Comparison of ENCODE assay signal across 22 cellular contexts in genomic region chr7:128395748-128396147, GRCh38. TPM values are rescaled to one million over a fixed set of nuclear protein-coding genes. Genes with fewer than 3 reads are reported as not detected.
DNase-seq lines count a peak whose midpoint lies in the region; TF ChIP-seq lines count a peak whose summit lies in the region.
"Had no signal": no experiment of that assay in that cellular context is flagged by ENCODE, and none has a peak within 500 bp of the region (broad histone marks: within the 10 kb centered on the region; RNA-seq: fewer than 3 reads in every experiment).

No MANE protein-coding gene starts in this region.

- H3K4me2 ChIP-seq in neuronal stem cell (ENCODE audit: insufficient read depth, low read length, poor library complexity, severe bottlenecking), result no peak overlapping the region

- H3K4ac ChIP-seq in neuronal stem cell (ENCODE audit: low read length), result no peak overlapping the region

- in situ Hi-C loops in astrocyte of the cerebellum (cut with HindIII; ENCODE audit: low sequenced_read_pairs), result no loop called here

- H3K27me3 ChIP-seq in neuronal stem cell (ENCODE audit: control insufficient read depth in 3 of 3, insufficient read depth in 3 of 3, low read depth in 1 of 3, low read length in 3 of 3), result no peaks in the 10 kb centered on the region
- H3K27me3 ChIP-seq: pancreas had no signal

- no peak overlapping the region for H2AFZ ChIP-seq in neuronal stem cell (ENCODE audit: low read length)

- POLR2A ChIA-PET in GM10248 (lab: Yijun Ruan, JAX), result no interaction called here

- H3K79me1 ChIP-seq in neuronal stem cell (ENCODE audit: low read depth, low read length), result peaks cover 4% of the 10 kb centered on the region

- H3K23ac ChIP-seq in neuronal stem cell (ENCODE audit: low read depth, low read length, poor library complexity), result no peak overlapping the region

- H3K9me3 Mint-ChIP-seq in HFFc6, result no peaks in the 10 kb centered on the region
- H3K9me3 Mint-ChIP-seq: activated B cell treated with CpG ODN at 0.5 μM for 24 hours; activated CD8-positive, alpha-beta T cell treated with anti-CD3 and anti-CD28 coated beads for 36 hours; activated T-cell treated with anti-CD3 and anti-CD28 coated beads, Interleukin-2, amount 50 U/mL, for 72 hours; memory B cell; naive thymus-derived CD4-positive, alpha-beta T cell; stimulated activated naive B cell treated with anti-CD40 and anti-IgM and Interleukin-4, amounts not matched to agents 10 μg/mL and 1 μg/mL and 100 μg/mL, for 72 hours had no signal

- H3K4me3 ChIP-seq in astrocyte of the cerebellum (ENCODE audit: low read depth, low read length), result no peak overlapping the region
- H3K4me3 ChIP-seq in neuronal stem cell (ENCODE audit: low read length in 2 of 2), result no peak overlapping the region
- H3K4me3 ChIP-seq: pancreas had no signal

- H3K36me3 ChIP-seq in neuronal stem cell (replicated peaks in 1 of 2; ENCODE audit: control insufficient read depth in 2 of 2, insufficient read depth in 2 of 2, low read length in 2 of 2), result peaks cover 35 to 46% of the 10 kb centered on the region in 2 donors

- peaks cover 15% of the 10 kb centered on the region; the same call in 1 of the 2 replicates for H3K36me3 Mint-ChIP-seq in HFFc6 (ENCODE audit: low read depth)

- H2BK12ac ChIP-seq in neuronal stem cell (ENCODE audit: low read length), result no peak overlapping the region

- H3K4me3 Mint-ChIP-seq in HFFc6, result no peak overlapping the region
- H3K4me3 Mint-ChIP-seq: activated B cell treated with CpG ODN at 0.5 μM for 24 hours; activated CD8-positive, alpha-beta T cell treated with anti-CD3 and anti-CD28 coated beads for 36 hours; activated T-cell treated with anti-CD3 and anti-CD28 coated beads, Interleukin-2, amount 50 U/mL, for 72 hours; memory B cell; naive thymus-derived CD4-positive, alpha-beta T cell; stimulated activated naive B cell treated with anti-CD40 and anti-IgM and Interleukin-4, amounts not matched to agents 10 μg/mL and 1 μg/mL and 100 μg/mL, for 72 hours; T-helper 17 cell had no signal

- H4K8ac ChIP-seq in neuronal stem cell (ENCODE audit: low read depth, low read length), result no peak overlapping the region

- no peak overlapping the region for H3K27ac ChIP-seq in neuronal stem cell (replicated peaks; ENCODE audit: low read length)
- H3K27ac ChIP-seq: pancreas had no signal

- H4K91ac ChIP-seq in neuronal stem cell (ENCODE audit: low read depth, low read length, poor library complexity), result no peak overlapping the region

- no peak overlapping the region for H3K18ac ChIP-seq in neuronal stem cell (ENCODE audit: low read length)

- H2BK5ac ChIP-seq in neuronal stem cell (ENCODE audit: low read length), result peak overlapping the region; percentile 87

- no peak overlapping the region for H2BK120ac ChIP-seq in neuronal stem cell (ENCODE audit: low read depth, low read length)

- H3K9me3 ChIP-seq in neuronal stem cell (replicated peaks in 1 of 2; ENCODE audit: control insufficient read depth in 2 of 2, insufficient read depth in 1 of 2, low read depth in 1 of 2, low read length in 2 of 2), result no peaks in the 10 kb centered on the region
- H3K9me3 ChIP-seq: pancreas had no signal

- no peak for DNase-seq in GM10248 (ENCODE audit: extremely low spot score)
- DNase-seq in HFFc6, result no peak
- no peak for DNase-seq in astrocyte of the cerebellum (ENCODE audit: low read depth)
- DNase-seq in neuronal stem cell (ENCODE audit: low spot score), result no peak
- no peak for DNase-seq in DMS 273 (lab: John Stamatoyannopoulos, UW; ENCODE audit: unreplicated experiment)
- DNase-seq in NCI-H526 (lab: John Stamatoyannopoulos, UW), result no peak
- no peak for DNase-seq in NCI-H1436 (lab: John Stamatoyannopoulos, UW)
- DNase-seq: activated B cell treated with CpG ODN at 0.5 μM for 24 hours; activated CD8-positive, alpha-beta T cell treated with anti-CD3 and anti-CD28 coated beads for 36 hours; activated naive CD4-positive, alpha-beta T cell treated with anti-CD3 and anti-CD28 coated beads, Interleukin-2, amount 50 U/mL, for 16 hours; activated T-cell treated with anti-CD3 and anti-CD28 coated beads, Interleukin-2, amount 50 U/mL, for 72 hours; cortex of kidney; foreskin melanocyte; hypothalamus; islet precursor cell; KG1; naive thymus-derived CD4-positive, alpha-beta T cell; NCI-H1105 treated with DMSO at 0.1 percent for 48 hours; stimulated activated naive B cell treated with anti-CD40 and anti-IgM and Interleukin-4, amounts not matched to agents 10 μg/mL and 1 μg/mL and 100 μg/mL, for 72 hours; T-helper 17 cell had no signal

- no peak overlapping the region for H3K9ac ChIP-seq in neuronal stem cell (ENCODE audit: low read depth, low read length, poor library complexity)

- no peak overlapping the region for H3K14ac ChIP-seq in neuronal stem cell (ENCODE audit: low read length)

- no peak overlapping the region for H2AK5ac ChIP-seq in neuronal stem cell (ENCODE audit: low read depth, low read length)

- no peaks in the 10 kb centered on the region for H3K4me1 ChIP-seq in neuronal stem cell (ENCODE audit: control insufficient read depth in 2 of 2, insufficient read depth in 1 of 2, low read depth in 1 of 2, low read length in 2 of 2)
- H3K4me1 ChIP-seq: pancreas had no signal

- H3K27me3 Mint-ChIP-seq in HFFc6 (ENCODE audit: insufficient read depth), result peaks cover 2% of the 10 kb centered on the region; the same call in 1 of the 2 replicates
- H3K27me3 Mint-ChIP-seq: activated B cell treated with CpG ODN at 0.5 μM for 24 hours; activated CD8-positive, alpha-beta T cell treated with anti-CD3 and anti-CD28 coated beads for 36 hours; memory B cell; naive thymus-derived CD4-positive, alpha-beta T cell; stimulated activated naive B cell treated with anti-CD40 and anti-IgM and Interleukin-4, amounts not matched to agents 10 μg/mL and 1 μg/mL and 100 μg/mL, for 72 hours; T-helper 17 cell had no signal

- no peak overlapping the region for H3K27ac Mint-ChIP-seq in HFFc6
- H3K27ac Mint-ChIP-seq: activated B cell treated with CpG ODN at 0.5 μM for 24 hours; activated CD8-positive, alpha-beta T cell treated with anti-CD3 and anti-CD28 coated beads for 36 hours; activated T-cell treated with anti-CD3 and anti-CD28 coated beads, Interleukin-2, amount 50 U/mL, for 72 hours; memory B cell; naive thymus-derived CD4-positive, alpha-beta T cell; stimulated activated naive B cell treated with anti-CD40 and anti-IgM and Interleukin-4, amounts not matched to agents 10 μg/mL and 1 μg/mL and 100 μg/mL, for 72 hours; T-helper 17 cell had no signal

- no CpG with 5 or more reads among the region's 3 CpGs for WGBS in neuronal stem cell (ENCODE audit: extremely low coverage in 2 of 2, insufficient read length in 2 of 2, insufficient replicate concordance in 1 of 2), 2 donors

- CTCF ChIA-PET in GM10248 (lab: Yijun Ruan, JAX), result interaction anchor here (1.6 to 42.2 kb wide), 2 partner anchors 9 to 22 kb away, joined by 9 to 963 read pairs; partner anchors contain the start of gene IMPDH1

- TF ChIP-seq CTCF in GM10248 (IDR thresholded peaks at IDR 0.05; ENCODE audit: control extremely low read depth, extremely low read depth, low read depth, missing control alignments) (peak; percentile 23), HFFc6 (IDR thresholded peaks at IDR 0.05) (peak; percentile 51), astrocyte of the cerebellum (IDR thresholded peaks at IDR 0.05; ENCODE audit: low read depth, low read length, missing control alignments) (peak; percentile 19)

- no peak overlapping the region for H2BK15ac ChIP-seq in neuronal stem cell (ENCODE audit: low read length)

- H3K4me1 Mint-ChIP-seq in HFFc6 (ENCODE audit: low read depth), result no peaks in the 10 kb centered on the region
- H3K4me1 Mint-ChIP-seq: activated B cell treated with CpG ODN at 0.5 μM for 24 hours, memory B cell, T-helper 17 cell had no signal

RNA-seq across cellular contexts. Expression of gene IMPDH1, which starts 14.0 kb away (rescaled TPM):
- total RNA-seq in HFFc6 (2021; fragmentation: NEBNext Ultra II Directional; extraction: Animal tissue kit (Norgen Biotek cat#: 25700)), result 100 to 1,000 TPM in 1 of 6 experiments, 10 to 100 TPM in 5; 81.8 to 107 (median 93.3) TPM
- polyA plus RNA-seq in neuronal stem cell (2013, experiment 1 of 2), result 39.6 TPM
- 38.1 TPM for polyA plus RNA-seq in neuronal stem cell (2013, experiment 2 of 2)

RNA-seq across cellular contexts. Expression of gene PRRT4, which starts 34.3 kb away (rescaled TPM):
- total RNA-seq in HFFc6 (2021; fragmentation: NEBNext Ultra II Directional; extraction: Animal tissue kit (Norgen Biotek cat#: 25700)), result not detected
- 1.2 TPM for polyA plus RNA-seq in neuronal stem cell (2013, experiment 1 of 2)
- 1.4 TPM for polyA plus RNA-seq in neuronal stem cell (2013, experiment 2 of 2)
- total RNA-seq: activated B cell treated with CpG ODN at 0.5 μM for 24 hours had no signal

RNA-seq across cellular contexts. Expression of gene RBM28, which starts 52.0 kb away (rescaled TPM):
- 10 to 100 TPM; 36.1 to 44.4 (median 37.8) TPM for total RNA-seq in HFFc6 (2021; fragmentation: NEBNext Ultra II Directional; extraction: Animal tissue kit (Norgen Biotek cat#: 25700))
- polyA plus RNA-seq in neuronal stem cell (2013, experiment 1 of 2), result 28.9 TPM
- 28.7 TPM for polyA plus RNA-seq in neuronal stem cell (2013, experiment 2 of 2)

RNA-seq across cellular contexts. Expression of gene HILPDA, which starts 59.9 kb away (rescaled TPM):
- total RNA-seq in HFFc6 (2021; fragmentation: NEBNext Ultra II Directional; extraction: Animal tissue kit (Norgen Biotek cat#: 25700)), result 1 to 10 TPM; 6.3 to 9.0 (median 7.2) TPM
- polyA plus RNA-seq in neuronal stem cell (2013, experiment 1 of 2), result 45.8 TPM
- polyA plus RNA-seq in neuronal stem cell (2013, experiment 2 of 2), result 43.6 TPM
